ENCODE assay signal across 20 cellular contexts in the genomic region with DNA sequence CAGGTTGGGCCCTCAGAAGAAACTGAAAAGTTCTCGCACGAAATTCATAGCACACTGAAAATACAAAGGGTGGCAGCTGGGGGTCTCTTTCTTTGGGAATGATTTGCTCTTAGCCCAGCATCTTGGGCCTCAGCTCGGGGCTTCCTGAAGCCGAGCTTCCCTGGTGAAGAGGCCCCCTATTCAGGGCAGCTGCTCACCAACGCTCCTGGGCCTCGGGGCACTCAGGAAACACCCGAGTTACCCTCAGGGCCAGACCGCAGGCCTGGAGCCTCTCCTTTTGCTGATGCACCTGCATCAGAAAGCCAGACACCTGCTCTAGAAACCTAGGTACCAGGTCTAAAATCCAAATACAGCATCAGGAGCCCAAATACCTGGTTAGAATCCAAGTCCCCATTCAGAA.
DNase-seq lines count a peak whose midpoint lies in the region; ATAC-seq and TF ChIP-seq lines count a peak whose summit lies in the region.
"Had no signal": no experiment of that assay in that cellular context is flagged by ENCODE, and none has a peak within 500 bp of the region (broad histone marks: within the 10 kb centered on the region; RNA-seq: fewer than 3 reads in every experiment).

No MANE protein-coding gene starts in this region.

- TF ChIP-seq CTCF in SK-N-SH (IDR thresholded peaks at IDR 0.05) (no peak), mammary epithelial cell (conservative IDR thresholded peaks at IDR 0.05 in 1 of 2, IDR thresholded peaks at IDR 0.05 in 1 of 2; ENCODE audit: extremely low read depth in 1 of 2, insufficient read depth in 1 of 2, low read depth in 1 of 2, low read length in 2 of 2) (no peak), smooth muscle cell (IDR thresholded peaks at IDR 0.05; ENCODE audit: borderline replicate concordance, insufficient read depth, poor library complexity, severe bottlenecking) (no peak)

- dilution Hi-C loops in mammary epithelial cell (cut with HindIII; ENCODE audit: low sequenced_read_pairs), result no loop called here

- H2AFZ ChIP-seq in SK-N-SH (ENCODE audit: low read depth) (no peak overlapping the region), mammary epithelial cell (ENCODE audit: low read depth, low read length) (peak overlapping the region; percentile 60), smooth muscle cell (ENCODE audit: low read depth) (no peak overlapping the region)

- H3K79me2 ChIP-seq in SK-N-SH (ENCODE audit: insufficient read depth) (no peaks in the 10 kb centered on the region), mammary epithelial cell (ENCODE audit: insufficient read depth, low read length) (no peaks in the 10 kb centered on the region), smooth muscle cell (ENCODE audit: low read depth) (no peaks in the 10 kb centered on the region)

- H3F3A ChIP-seq in SK-N-SH (replicated peaks; ENCODE audit: insufficient read depth), result peaks cover 22% of the 10 kb centered on the region
- H3F3A ChIP-seq in smooth muscle cell (ENCODE audit: low read depth), result peaks cover 17% of the 10 kb centered on the region

- POLR2A ChIA-PET in SK-N-SH (lab: Yijun Ruan, JAX), result no interaction called here

- no peak overlapping the region for H3K4me2 ChIP-seq in SK-N-SH
- no peak overlapping the region for H3K4me2 ChIP-seq in mammary epithelial cell (ENCODE audit: insufficient read depth, low read depth, low read length)
- H3K4me2 ChIP-seq in smooth muscle cell, result peak overlapping the region; percentile 74

- BruUV-seq in mammary epithelial cell (replicated peaks; lab: Mats Ljungman, UMichigan), result no TSS peak

- H3K27me3 ChIP-seq in SK-N-SH (ENCODE audit: insufficient read depth) (no peaks in the 10 kb centered on the region), mammary epithelial cell (ENCODE audit: insufficient read depth, low read length) (no peaks in the 10 kb centered on the region), smooth muscle cell (ENCODE audit: low read depth) (no peaks in the 10 kb centered on the region)
- H3K27me3 ChIP-seq: heart left ventricle, tibial artery had no signal

- TF ChIP-seq EP300 in SK-N-SH (IDR thresholded peaks at IDR 0.05; ENCODE audit: borderline replicate concordance in 1 of 2, low read depth in 1 of 2, low read length in 1 of 2), result no peak

- H3K9me3 ChIP-seq in SK-N-SH (no peaks in the 10 kb centered on the region), mammary epithelial cell (replicated peaks; ENCODE audit: insufficient read depth, low read length) (no peaks in the 10 kb centered on the region), smooth muscle cell (replicated peaks; ENCODE audit: low read depth) (no peaks in the 10 kb centered on the region)
- H3K9me3 ChIP-seq: heart left ventricle, tibial artery had no signal

- H3K9ac ChIP-seq in SK-N-SH, result no peak overlapping the region
- H3K9ac ChIP-seq in mammary epithelial cell (ENCODE audit: insufficient read depth, low read length), result no peak overlapping the region
- peak overlapping the region; percentile 92 for H3K9ac ChIP-seq in smooth muscle cell (ENCODE audit: low read depth)

- H4K20me1 ChIP-seq in SK-N-SH (ENCODE audit: insufficient read depth) (no peaks in the 10 kb centered on the region), mammary epithelial cell (ENCODE audit: insufficient read depth, low read length) (no peaks in the 10 kb centered on the region), smooth muscle cell (ENCODE audit: low read depth) (no peaks in the 10 kb centered on the region)

- peaks cover 13 to 22% of the 10 kb centered on the region in 2 experiments; a peak in 3 of 4 replicates for H3K4me1 ChIP-seq in SK-N-SH (ENCODE audit: control insufficient read depth in 1 of 2, insufficient read depth in 2 of 2, low read depth in 1 of 2, low read length in 1 of 2)
- H3K4me1 ChIP-seq in mammary epithelial cell (ENCODE audit: insufficient read depth, low read length), result peaks cover 39% of the 10 kb centered on the region
- peaks cover 33% of the 10 kb centered on the region for H3K4me1 ChIP-seq in smooth muscle cell (ENCODE audit: low read depth)

- in situ Hi-C loops in mammary epithelial cell (cut with MboI; ENCODE audit: low sequenced_read_pairs in 2 of 2), result no loop called here

- 92% methylated on average over 5 of the region's 8 CpGs for WGBS in SK-N-SH (ENCODE audit: low lambda C conversion rate)
- WGBS in mammary epithelial cell (ENCODE audit: low coverage, missing lambda C conversion rate), result 56% methylated on average over 8 of the region's 8 CpGs
- WGBS in smooth muscle cell (ENCODE audit: low lambda C conversion rate), result 91% methylated on average over 8 of the region's 8 CpGs

- H3K27ac ChIP-seq in SK-N-SH (ENCODE audit: low read depth in 2 of 2, low read length in 1 of 2) (peak overlapping the region; percentile 78 to 91), mammary epithelial cell (ENCODE audit: insufficient read depth, low read depth, low read length) (no peak overlapping the region), smooth muscle cell (ENCODE audit: low read depth) (peak overlapping the region; percentile 99)

- H3K36me3 ChIP-seq in SK-N-SH (replicated peaks in 1 of 2; ENCODE audit: control insufficient read depth in 1 of 2, insufficient read depth in 2 of 2, low read length in 1 of 2) (no peaks in the 10 kb centered on the region), mammary epithelial cell (ENCODE audit: insufficient read depth, low read length) (no peaks in the 10 kb centered on the region), smooth muscle cell (ENCODE audit: low read depth) (no peaks in the 10 kb centered on the region)
- H3K36me3 ChIP-seq: heart left ventricle, tibial artery had no signal

- TF ChIP-seq RAD21 in SK-N-SH (IDR thresholded peaks at IDR 0.05; ENCODE audit: low read length), result no peak

- DNase-seq in SK-N-SH (no peak), RPMI8226 (peak; percentile 24), mammary epithelial cell (no peak), smooth muscle cell (lab: John Stamatoyannopoulos, UW; ENCODE audit: unreplicated experiment) (no peak), NOMO-1 treated with dmso at 0.1 percent for 144 hours (lab: John Stamatoyannopoulos, UW; ENCODE audit: unreplicated experiment) (no peak)
- DNase-seq in activated CD8-positive, alpha-beta memory T cell treated with anti-CD3 and anti-CD28 coated beads for 24 hours, result no peak
- DNase-seq: 8988T; activated B cell treated with CpG ODN at 0.5 μM for 24 hours; activated CD8-positive, alpha-beta memory T cell treated with anti-CD3 and anti-CD28 coated beads, Interleukin-2, amount 10 ng/mL, durations not matched to agents 7 days and 5 days; activated gamma-delta T cell; aorta; endodermal cell; H9; heart left ventricle; left ventricle myocardium superior; NCI-H526; retina; tibial artery had no signal

- H3K9me2 ChIP-seq in SK-N-SH, result no peaks in the 10 kb centered on the region

- H3K4me3 ChIP-seq in SK-N-SH (ENCODE audit: low read depth in 2 of 2, low read length in 1 of 2), result no peak overlapping the region
- no peak overlapping the region for H3K4me3 ChIP-seq in mammary epithelial cell (replicated peaks in 1 of 3; ENCODE audit: insufficient read depth in 1 of 3, low read depth in 2 of 3, low read length in 3 of 3)
- no peak overlapping the region for H3K4me3 ChIP-seq in smooth muscle cell
- H3K4me3 ChIP-seq: tibial artery had no signal

- intact Hi-C loops in mammary epithelial cell (cut with micrococcal nuclease), result loop anchor here (5.0 kb wide), 1 partner anchor 85 kb away; the partner anchor contains the start of gene PTPRE

- no peak for ATAC-seq in SK-N-SH treated with all-trans-retinoic acid at 6 μM for 48 hours
- ATAC-seq in HG02840 (IDR thresholded peaks at IDR 0.05; ENCODE audit: low FRiP score, unreplicated experiment), result no peak
- ATAC-seq: activated CD8-positive, alpha-beta memory T cell treated with anti-CD3 and anti-CD28 coated beads, Interleukin-2, amount 10 ng/mL, durations not matched to agents 7 days and 5 days; left ventricle myocardium superior had no signal

- CTCF ChIA-PET in SK-N-SH (lab: Yijun Ruan, JAX), result interaction anchor here (1.1 to 1.3 kb wide), 2 partner anchors 19 to 71 kb away, joined by 3 to 5 read pairs; no protein-coding TSS in a partner anchor
- CTCF ChIA-PET in mammary epithelial cell (lab: Charles Lee; ENCODE audit: low non-redundant PET), result no interaction called here

TF ChIP-seq in SK-N-SH, 30 proteins besides CTCF, POLR2A, EP300 and RAD21 (continues in another document):
- TF ChIP-seq MEF2A (IDR thresholded peaks at IDR 0.05; ENCODE audit: borderline replicate concordance, low read depth) (no peak), RFX5 (IDR thresholded peaks at IDR 0.05; ENCODE audit: low read length) (no peak)
- TF ChIP-seq, protein P1, sequence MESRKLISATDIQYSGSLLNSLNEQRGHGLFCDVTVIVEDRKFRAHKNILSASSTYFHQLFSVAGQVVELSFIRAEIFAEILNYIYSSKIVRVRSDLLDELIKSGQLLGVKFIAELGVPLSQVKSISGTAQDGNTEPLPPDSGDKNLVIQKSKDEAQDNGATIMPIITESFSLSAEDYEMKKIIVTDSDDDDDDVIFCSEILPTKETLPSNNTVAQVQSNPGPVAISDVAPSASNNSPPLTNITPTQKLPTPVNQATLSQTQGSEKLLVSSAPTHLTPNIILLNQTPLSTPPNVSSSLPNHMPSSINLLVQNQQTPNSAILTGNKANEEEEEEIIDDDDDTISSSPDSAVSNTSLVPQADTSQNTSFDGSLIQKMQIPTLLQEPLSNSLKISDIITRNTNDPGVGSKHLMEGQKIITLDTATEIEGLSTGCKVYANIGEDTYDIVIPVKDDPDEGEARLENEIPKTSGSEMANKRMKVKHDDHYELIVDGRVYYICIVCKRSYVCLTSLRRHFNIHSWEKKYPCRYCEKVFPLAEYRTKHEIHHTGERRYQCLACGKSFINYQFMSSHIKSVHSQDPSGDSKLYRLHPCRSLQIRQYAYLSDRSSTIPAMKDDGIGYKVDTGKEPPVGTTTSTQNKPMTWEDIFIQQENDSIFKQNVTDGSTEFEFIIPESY (IDR thresholded peaks at IDR 0.05; ENCODE audit: borderline replicate concordance, low read depth), result no peak

TF ChIP-seq in SK-N-SH treated with all-trans-retinoic acid at 6 μM for 48 hours, 23 proteins besides CTCF, POLR2A, EP300 and RAD21:
- TF ChIP-seq GLIS3 (CRISPR knock-in tag; IDR thresholded peaks at IDR 0.05), result no peak
- TF ChIP-seq, protein P2, sequence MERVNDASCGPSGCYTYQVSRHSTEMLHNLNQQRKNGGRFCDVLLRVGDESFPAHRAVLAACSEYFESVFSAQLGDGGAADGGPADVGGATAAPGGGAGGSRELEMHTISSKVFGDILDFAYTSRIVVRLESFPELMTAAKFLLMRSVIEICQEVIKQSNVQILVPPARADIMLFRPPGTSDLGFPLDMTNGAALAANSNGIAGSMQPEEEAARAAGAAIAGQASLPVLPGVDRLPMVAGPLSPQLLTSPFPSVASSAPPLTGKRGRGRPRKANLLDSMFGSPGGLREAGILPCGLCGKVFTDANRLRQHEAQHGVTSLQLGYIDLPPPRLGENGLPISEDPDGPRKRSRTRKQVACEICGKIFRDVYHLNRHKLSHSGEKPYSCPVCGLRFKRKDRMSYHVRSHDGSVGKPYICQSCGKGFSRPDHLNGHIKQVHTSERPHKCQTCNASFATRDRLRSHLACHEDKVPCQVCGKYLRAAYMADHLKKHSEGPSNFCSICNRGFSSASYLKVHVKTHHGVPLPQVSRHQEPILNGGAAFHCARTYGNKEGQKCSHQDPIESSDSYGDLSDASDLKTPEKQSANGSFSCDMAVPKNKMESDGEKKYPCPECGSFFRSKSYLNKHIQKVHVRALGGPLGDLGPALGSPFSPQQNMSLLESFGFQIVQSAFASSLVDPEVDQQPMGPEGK (CRISPR knock-in tag; IDR thresholded peaks at IDR 0.05; ENCODE audit: borderline replicate concordance), result no peak
